ENCODE assay signal across 23 cellular contexts in genomic region chr7:50185188-50185587, GRCh38.
DNase-seq lines count a peak whose midpoint lies in the region; ATAC-seq and TF ChIP-seq lines count a peak whose summit lies in the region.
"Had no signal": no experiment of that assay in that cellular context is flagged by ENCODE, and none has a peak within 500 bp of the region (broad histone marks: within the 10 kb centered on the region; RNA-seq: fewer than 3 reads in every experiment).

No MANE protein-coding gene starts in this region.

- TF ChIP-seq CTCF in HL-60 (IDR thresholded peaks at IDR 0.05; ENCODE audit: insufficient read depth, low read length) (no peak), endodermal cell (conservative IDR thresholded peaks at IDR 0.05) (no peak)

- H3K4me3 ChIP-seq in HL-60 (replicated peaks; ENCODE audit: insufficient read depth, low read length) (no peak overlapping the region), endodermal cell (ENCODE audit: low read length) (no peak overlapping the region)
- H3K4me3 ChIP-seq: pancreas, thoracic aorta had no signal

- no peaks in the 10 kb centered on the region for H3K36me3 ChIP-seq in endodermal cell (ENCODE audit: control insufficient read depth, insufficient read depth, low read length)
- H3K36me3 ChIP-seq: pancreas, thoracic aorta had no signal

- H3K27ac Mint-ChIP-seq in endodermal cell: no peak overlapping the region
- H3K27ac Mint-ChIP-seq: activated CD4-positive, alpha-beta memory T cell treated with anti-CD3 and anti-CD28 coated beads for 36 hours; brain; T-cell; WTC11 had no signal

- no peak overlapping the region for H3K9ac ChIP-seq in endodermal cell (ENCODE audit: extremely low read depth, low read length, poor library complexity, severe bottlenecking)

- H3K9me3 Mint-ChIP-seq in endodermal cell: no peaks in the 10 kb centered on the region

- H3K36me3 Mint-ChIP-seq in endodermal cell (ENCODE audit: low read depth): no peaks in the 10 kb centered on the region
- H3K36me3 Mint-ChIP-seq: brain, T-cell, WTC11 had no signal

- ATAC-seq in left colon: no peak
- ATAC-seq: esophagus mucosa; naive thymus-derived CD8-positive, alpha-beta T cell; T-cell; WTC11 had no signal

- H3K9me3 ChIP-seq in endodermal cell (ENCODE audit: control insufficient read depth, low read length): no peaks in the 10 kb centered on the region
- H3K9me3 ChIP-seq: pancreas, thoracic aorta had no signal

- H3K4me3 Mint-ChIP-seq in endodermal cell: no peak overlapping the region
- H3K4me3 Mint-ChIP-seq: activated CD4-positive, alpha-beta memory T cell treated with anti-CD3 and anti-CD28 coated beads for 36 hours; brain; naive thymus-derived CD8-positive, alpha-beta T cell; T-cell; WTC11 had no signal

- H3K4me1 ChIP-seq in endodermal cell (ENCODE audit: control insufficient read depth, insufficient read depth, low read length): no peaks in the 10 kb centered on the region
- H3K4me1 ChIP-seq: pancreas had no signal

- H3K27me3 Mint-ChIP-seq in endodermal cell (ENCODE audit: insufficient read depth): no peaks in the 10 kb centered on the region
- H3K27me3 Mint-ChIP-seq: activated CD4-positive, alpha-beta memory T cell treated with anti-CD3 and anti-CD28 coated beads for 36 hours; T-cell had no signal

- peak; percentile 67 for DNase-seq in Ammon's horn (ENCODE audit: low spot score)
- peak; percentile 38 to 92 for DNase-seq in HL-60 (ENCODE audit: low read depth in 1 of 2, low spot score in 1 of 2)
- DNase-seq in endodermal cell: peak; percentile 29
- peak; percentile 12 for DNase-seq in midbrain (lab: John Stamatoyannopoulos, UW)
- DNase-seq in HPDE6-E6E7 (ENCODE audit: extremely low spot score): no peak
- DNase-seq in left colon: no peak
- DNase-seq in SHP77 treated with DMSO at 0.1 percent for 48 hours (lab: John Stamatoyannopoulos, UW): no peak
- DNase-seq: activated CD4-positive, alpha-beta memory T cell treated with anti-CD3 and anti-CD28 coated beads for 36 hours; effector memory CD4-positive, alpha-beta T cell; foreskin melanocyte; GDM1; islet precursor cell; mesenchymal stem cell; naive thymus-derived CD8-positive, alpha-beta T cell; NCI-H146; NCI-H524; RPMI8226 had no signal

- peaks cover 8% of the 10 kb centered on the region for H3K4me1 Mint-ChIP-seq in endodermal cell

- H3K27ac ChIP-seq in HL-60 (replicated peaks): peak overlapping the region; percentile 24; the same call in 1 of the 2 replicates
- no peak overlapping the region for H3K27ac ChIP-seq in endodermal cell (ENCODE audit: low read depth, low read length)
- H3K27ac ChIP-seq: pancreas, thoracic aorta had no signal

- H3K27me3 ChIP-seq in HL-60 (ENCODE audit: insufficient read depth, poor library complexity, severe bottlenecking): no peaks in the 10 kb centered on the region
- no peaks in the 10 kb centered on the region for H3K27me3 ChIP-seq in endodermal cell (ENCODE audit: control insufficient read depth, insufficient read depth, low read length, poor library complexity, severe bottlenecking)
- H3K27me3 ChIP-seq: pancreas had no signal

- WGBS in endodermal cell (ENCODE audit: insufficient coverage in 1 of 2, insufficient read length in 1 of 2), 2 experiments: 90 to 100% methylated on average over 2 to 3 of the region's 3 CpGs

- intact Hi-C loops in left colon (cut with DNase I, micrococcal nuclease): no loop called here

Comparison
In these comparisons a context has a peak if more than half of its experiments do, and no peak if none do; other contexts are left out.
1. DNase-seq: peak in Ammon's horn (single experiment), HL-60 (2 of 2), endodermal cell (single experiment) and midbrain (single experiment); none in HPDE6-E6E7 (single experiment), left colon (0 of 2) and SHP77 treated with DMSO at 0.1 percent for 48 hours (single experiment).